Comparison of ENCODE assay signal across 8 cellular contexts in genomic region chr1:6466023-6466422, GRCh38. TPM values are rescaled to one million over a fixed set of nuclear protein-coding genes. Genes with fewer than 3 reads are reported as not detected.
DNase-seq lines count a peak whose midpoint lies in the region; ATAC-seq lines count a peak whose summit lies in the region.

A gene with protein sequence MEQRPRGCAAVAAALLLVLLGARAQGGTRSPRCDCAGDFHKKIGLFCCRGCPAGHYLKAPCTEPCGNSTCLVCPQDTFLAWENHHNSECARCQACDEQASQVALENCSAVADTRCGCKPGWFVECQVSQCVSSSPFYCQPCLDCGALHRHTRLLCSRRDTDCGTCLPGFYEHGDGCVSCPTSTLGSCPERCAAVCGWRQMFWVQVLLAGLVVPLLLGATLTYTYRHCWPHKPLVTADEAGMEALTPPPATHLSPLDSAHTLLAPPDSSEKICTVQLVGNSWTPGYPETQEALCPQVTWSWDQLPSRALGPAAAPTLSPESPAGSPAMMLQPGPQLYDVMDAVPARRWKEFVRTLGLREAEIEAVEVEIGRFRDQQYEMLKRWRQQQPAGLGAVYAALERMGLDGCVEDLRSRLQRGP (minus strand): TSS chr1:6466173. CDS start chr1:6466107, 66 bp downstream.

- H3K4me3 ChIP-seq in HUES64 (ENCODE audit: low read length): peak within 1 kb of the TSS; percentile 40

- H3K27me3 ChIP-seq in HUES64 (ENCODE audit: insufficient read depth, low read length): peaks cover 8% of the 10 kb centered on the region

- DNase-seq in activated T-cell treated with anti-CD3 and anti-CD28 coated beads for 24 hours (ENCODE audit: low read depth): peak; percentile 54
- DNase-seq in stimulated activated CD4-positive, alpha-beta T cell treated with anti-CD3 and anti-CD28 coated beads, Interleukin-2, amount 100 ng/mL, for 4 hours (ENCODE audit: low read depth): peak; percentile 57
- DNase-seq in NCI-H187 (lab: John Stamatoyannopoulos, UW): no peak
- DNase-seq in DMS 273 treated with DMSO at 0.1 percent for 48 hours (lab: John Stamatoyannopoulos, UW): no peak
- no peak for DNase-seq in NCI-H1436 treated with DMSO at 0.1 percent for 48 hours (lab: John Stamatoyannopoulos, UW)

- peaks cover 24% of the 10 kb centered on the region for H3K36me3 ChIP-seq in HUES64 (ENCODE audit: insufficient read depth, low read length)

- no peak within 1 kb of the TSS for H3K27ac ChIP-seq in HUES64 (ENCODE audit: low read depth, low read length)

- peak within 1 kb of the TSS; percentile 36; the same call in 1 of the 2 replicates for H3K9ac ChIP-seq in HUES64 (ENCODE audit: low read depth, low read length)

- H3K4me1 ChIP-seq in HUES64 (ENCODE audit: insufficient read depth, low read length): no peaks in the 10 kb centered on the region

- no peaks in the 10 kb centered on the region for H3K9me3 ChIP-seq in HUES64 (ENCODE audit: insufficient read depth, low read depth, low read length)

- 14% methylated on average over 43 of the region's 43 CpGs for WGBS in HUES64

- ATAC-seq in esophagus mucosa: no peak
- no peak for ATAC-seq in HG02798 (IDR thresholded peaks at IDR 0.05; ENCODE audit: poor library complexity, unreplicated experiment)

RNA-seq across cellular contexts. Expression of the gene that starts here (rescaled TPM):
- 7.2 TPM for polyA plus RNA-seq in HUES64 (2013, experiment 1 of 2)
- polyA plus RNA-seq in HUES64 (2013, experiment 2 of 2): 9.2 TPM
- total RNA-seq in esophagus mucosa: 13.1 TPM

Comparison
In these comparisons a context has a peak if more than half of its experiments do, and no peak if none do; other contexts are left out.
1. DNase-seq: peak in activated T-cell treated with anti-CD3 and anti-CD28 coated beads for 24 hours (single experiment) and stimulated activated CD4-positive, alpha-beta T cell treated with anti-CD3 and anti-CD28 coated beads, Interleukin-2, amount 100 ng/mL, for 4 hours (single experiment); none in NCI-H187 (0 of 2), DMS 273 treated with DMSO at 0.1 percent for 48 hours (single experiment) and NCI-H1436 treated with DMSO at 0.1 percent for 48 hours (single experiment).